In genomic region chr19:47518139-47518538, GRCh38 we compare ENCODE assay signal across 10 cellular contexts. TPM values are rescaled to one million over a fixed set of nuclear protein-coding genes. Genes with fewer than 3 reads are reported as not detected.
DNase-seq lines count a peak whose midpoint lies in the region; ATAC-seq and TF ChIP-seq lines count a peak whose summit lies in the region.
"Had no signal": no experiment of that assay in that cellular context is flagged by ENCODE, and none has a peak within 500 bp of the region (broad histone marks: within the 10 kb centered on the region; RNA-seq: fewer than 3 reads in every experiment).

No MANE protein-coding gene starts in this region.

- peak overlapping the region; percentile 28 for H3K4me3 ChIP-seq in OCI-LY7 (ENCODE audit: low read depth, low read length, poor library complexity, severe bottlenecking)
- no peak overlapping the region for H3K4me3 ChIP-seq in right cardiac atrium (ENCODE audit: low read length)

- H4K20me1 ChIP-seq in OCI-LY7 (ENCODE audit: insufficient read depth, low read length), result no peaks in the 10 kb centered on the region

- no peaks in the 10 kb centered on the region for H3K36me3 ChIP-seq in OCI-LY7 (ENCODE audit: insufficient read depth, low read length)

- H3K27ac ChIP-seq in OCI-LY7 (ENCODE audit: low read depth, low read length, poor library complexity, severe bottlenecking) (peak overlapping the region; percentile 85), right cardiac atrium (ENCODE audit: low read length) (no peak overlapping the region)

- ATAC-seq in GM19395 (IDR thresholded peaks at IDR 0.05; ENCODE audit: unreplicated experiment) (peak; percentile 31), right cardiac atrium (no peak), HG03280 (IDR thresholded peaks at IDR 0.05; ENCODE audit: unreplicated experiment) (no peak)
- ATAC-seq in activated naive CD8-positive, alpha-beta T cell treated with anti-CD3 and anti-CD28 coated beads, Interleukin-2, amount 50 U/mL, for 24 hours, result peak; percentile 33
- ATAC-seq: left lobe of liver had no signal

- H3K27me3 ChIP-seq in right cardiac atrium (ENCODE audit: control insufficient read depth, insufficient read depth), result no peaks in the 10 kb centered on the region

- POLR2A ChIA-PET in OCI-LY7 (lab: Charles Lee), result interaction anchor here (0.6 to 1.0 kb wide), 3 partner anchors 75 to 852 kb away, joined by 3 read pairs; no protein-coding TSS in a partner anchor

- peak overlapping the region; percentile 82 for H3K4me2 ChIP-seq in OCI-LY7 (ENCODE audit: low read length)

- BruUV-seq in OCI-LY7 (replicated peaks; lab: Mats Ljungman, UMichigan), result no TSS peak

- H3K9me3 ChIP-seq in OCI-LY7 (ENCODE audit: low read length), result no peaks in the 10 kb centered on the region
- no peaks in the 10 kb centered on the region for H3K9me3 ChIP-seq in right cardiac atrium (ENCODE audit: control insufficient read depth, low read length)

- CTCF ChIA-PET in OCI-LY7 (lab: Charles Lee; ENCODE audit: unreplicated experiment), result no interaction called here

- 63% methylated on average over 4 of the region's 4 CpGs for WGBS in right cardiac atrium

- H3K4me3 Mint-ChIP-seq in activated naive CD8-positive, alpha-beta T cell treated with anti-CD3 and anti-CD28 coated beads, Interleukin-2, amount 50 U/mL, for 24 hours, result peak overlapping the region; percentile 63

- peaks cover 13% of the 10 kb centered on the region for H3K27me3 Mint-ChIP-seq in activated naive CD8-positive, alpha-beta T cell treated with anti-CD3 and anti-CD28 coated beads, Interleukin-2, amount 50 U/mL, for 24 hours

- H3K4me1 ChIP-seq in OCI-LY7 (ENCODE audit: insufficient read depth, low read length, poor library complexity, severe bottlenecking), result peaks cover 77% of the 10 kb centered on the region
- H3K4me1 ChIP-seq in right cardiac atrium (ENCODE audit: control insufficient read depth, insufficient read depth, low read length), result peaks cover 6% of the 10 kb centered on the region

- no peaks in the 10 kb centered on the region for H3K9me2 ChIP-seq in OCI-LY7 (ENCODE audit: insufficient read depth, low read length)

- intact Hi-C loops in OCI-LY7 (cut with micrococcal nuclease; ENCODE audit: unreplicated experiment) (loop anchor here (5.0 kb wide), 1 partner anchor 231 kb away; no protein-coding TSS in a partner anchor), right cardiac atrium (cut with DNase I) (loop anchor here in 3 of 4 donors (10.0 kb wide), 2 partner anchors 83 to 87 kb away; partner anchors contain the start of gene BICRA (in 2 of the 3))

- peak; percentile 97 for DNase-seq in OCI-LY7 (ENCODE audit: low spot score)
- DNase-seq in activated naive CD8-positive, alpha-beta T cell treated with anti-CD3 and anti-CD28 coated beads, Interleukin-2, amount 50 U/mL, for 24 hours, result peak; percentile 75
- DNase-seq in stimulated activated CD8-positive, alpha-beta memory T cell treated with anti-CD3 and anti-CD28 coated beads, Interleukin-7, amount 100 ng/mL, for 24 hours (ENCODE audit: low read depth), result peak; percentile 44
- DNase-seq in DMS114 treated with DMSO at 0.1 percent for 48 hours (lab: John Stamatoyannopoulos, UW; ENCODE audit: unreplicated experiment), result no peak
- DNase-seq in right cardiac atrium, result no peak
- no peak for DNase-seq in NCI-H1092 treated with DMSO at 0.1 percent for 48 hours (lab: John Stamatoyannopoulos, UW)
- DNase-seq: cortex of kidney had no signal

- TF ChIP-seq CTCF in OCI-LY7 (conservative IDR thresholded peaks at IDR 0.05; ENCODE audit: low read length), result no peak

- H2AFZ ChIP-seq in OCI-LY7 (ENCODE audit: low read length), result peak overlapping the region; percentile 76; the same call in 1 of the 2 replicates

- H3K27ac Mint-ChIP-seq in activated naive CD8-positive, alpha-beta T cell treated with anti-CD3 and anti-CD28 coated beads, Interleukin-2, amount 50 U/mL, for 24 hours, result peak overlapping the region; percentile 86

- no peaks in the 10 kb centered on the region for H3K9me3 Mint-ChIP-seq in activated naive CD8-positive, alpha-beta T cell treated with anti-CD3 and anti-CD28 coated beads, Interleukin-2, amount 50 U/mL, for 24 hours

- H3K36me3 Mint-ChIP-seq in activated naive CD8-positive, alpha-beta T cell treated with anti-CD3 and anti-CD28 coated beads, Interleukin-2, amount 50 U/mL, for 24 hours (ENCODE audit: low read depth), result no peaks in the 10 kb centered on the region

- peaks cover 20% of the 10 kb centered on the region for H3K79me2 ChIP-seq in OCI-LY7 (ENCODE audit: insufficient read depth, low read depth, low read length)

- H3K4me1 Mint-ChIP-seq in activated naive CD8-positive, alpha-beta T cell treated with anti-CD3 and anti-CD28 coated beads, Interleukin-2, amount 50 U/mL, for 24 hours, result peaks cover 80% of the 10 kb centered on the region

RNA-seq across cellular contexts. Expression of gene NAPA, which starts 3.3 kb away (rescaled TPM):
- total RNA-seq in OCI-LY7 (2014; rRNA removed; shearing (Covaris generic)), result 54.7 and 71.4 TPM in 2 replicates
- total RNA-seq in OCI-LY7 (2022), result 56.5 and 63.1 TPM in 2 replicates
- 100 to 1,000 TPM in 3 of 4 donors, 10 to 100 TPM in 1; 91.7 to 111 (median 105) TPM for total RNA-seq in right cardiac atrium
- 102 TPM for polyA plus RNA-seq in right cardiac atrium

RNA-seq across cellular contexts. Expression of gene KPTN, which starts 34.1 kb away (rescaled TPM):
- total RNA-seq in OCI-LY7 (2014; rRNA removed; shearing (Covaris generic)), result 13.8 and 14.0 TPM in 2 replicates
- total RNA-seq in OCI-LY7 (2022) (11.5 and 13.6 TPM in 2 replicates), right cardiac atrium (1 to 10 TPM; 6.4 to 9.4 (median 7.8) TPM)
- polyA plus RNA-seq in right cardiac atrium, result 9.9 TPM

RNA-seq across cellular contexts. Expression of gene SLC8A2, which starts 46.4 kb away (rescaled TPM):
- total RNA-seq in OCI-LY7 (2014; rRNA removed; shearing (Covaris generic)), result 0.13 TPM in 1 of 2 replicates, not detected in the other
- 0.36 and 0.59 TPM in 2 replicates for total RNA-seq in OCI-LY7 (2022)
- total RNA-seq in right cardiac atrium, result under 1 TPM in 2 of 4 donors, not detected in 2; 0.09 to 0.26 TPM
- 0.36 TPM for polyA plus RNA-seq in right cardiac atrium

RNA-seq across cellular contexts. Expression of gene ZNF541, which starts 54.8 kb away (rescaled TPM):
- total RNA-seq in OCI-LY7 (2014; rRNA removed; shearing (Covaris generic)), result not detected in 2 replicates
- total RNA-seq in OCI-LY7 (2022) (not detected in 2 replicates), right cardiac atrium (under 1 TPM in 1 of 4 donors, not detected in 3; 0.23 TPM)
- 0.20 TPM for polyA plus RNA-seq in right cardiac atrium

Comparison
In these comparisons a context has a peak if more than half of its experiments do, and no peak if none do; other contexts are left out.
1. ATAC-seq: peak in GM19395 (single experiment) and activated naive CD8-positive, alpha-beta T cell treated with anti-CD3 and anti-CD28 coated beads, Interleukin-2, amount 50 U/mL, for 24 hours (single experiment); none in right cardiac atrium (0 of 2) and HG03280 (single experiment).
2. DNase-seq: peak in OCI-LY7 (single experiment), activated naive CD8-positive, alpha-beta T cell treated with anti-CD3 and anti-CD28 coated beads, Interleukin-2, amount 50 U/mL, for 24 hours (single experiment) and stimulated activated CD8-positive, alpha-beta memory T cell treated with anti-CD3 and anti-CD28 coated beads, Interleukin-7, amount 100 ng/mL, for 24 hours (single experiment); none in DMS114 treated with DMSO at 0.1 percent for 48 hours (single experiment), right cardiac atrium (0 of 3) and NCI-H1092 treated with DMSO at 0.1 percent for 48 hours (single experiment).